Comparison of ENCODE assay signal across 16 cellular contexts in the genomic region with DNA sequence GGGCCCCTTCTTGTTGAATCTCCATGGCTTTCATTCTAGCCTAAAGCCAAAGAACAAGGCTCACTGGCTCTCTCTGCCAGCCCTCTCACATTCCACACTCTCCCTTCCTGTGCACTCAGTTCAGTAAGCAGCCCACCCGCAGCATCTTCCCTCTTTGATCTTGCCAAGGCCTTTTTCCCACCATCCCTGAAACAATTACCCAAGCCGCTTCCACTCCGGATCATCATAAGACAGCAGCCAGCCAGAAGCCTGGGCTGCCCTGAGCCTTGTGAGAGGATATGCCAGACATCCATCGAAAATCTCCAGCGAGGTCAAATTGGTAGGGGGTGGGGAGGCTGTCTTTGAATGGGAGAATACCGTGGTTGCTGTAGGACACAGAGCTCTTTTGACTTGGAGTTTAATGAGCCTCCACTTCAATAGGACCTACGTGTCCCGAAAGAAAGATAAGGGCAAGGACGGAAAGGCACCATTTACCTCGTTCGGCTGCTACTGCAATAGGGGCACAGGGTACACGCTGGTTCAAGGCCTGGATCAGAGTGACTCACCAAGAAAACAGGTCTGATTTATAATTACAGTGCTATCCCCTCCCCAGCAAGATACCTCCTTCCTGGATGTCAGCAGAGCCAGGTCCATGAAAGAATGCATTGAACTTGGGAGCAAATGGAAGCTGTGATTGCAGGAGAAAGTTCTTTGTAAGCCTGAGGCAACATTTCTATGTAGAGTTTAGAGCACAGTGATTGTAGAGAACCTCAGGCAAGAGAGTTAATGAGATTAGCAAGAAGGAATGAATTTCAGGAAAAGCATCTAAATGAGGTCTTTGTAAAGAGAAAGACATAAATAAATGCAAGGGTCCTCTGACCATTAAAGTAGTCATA. TPM values are rescaled to one million over a fixed set of nuclear protein-coding genes. Genes with fewer than 3 reads are reported as not detected.
DNase-seq lines count a peak whose midpoint lies in the region; TF ChIP-seq lines count a peak whose summit lies in the region.
"Had no signal": no experiment of that assay in that cellular context is flagged by ENCODE, and none has a peak within 500 bp of the region (broad histone marks: within the 10 kb centered on the region; RNA-seq: fewer than 3 reads in every experiment).

No MANE protein-coding gene starts in this region.

- no peak overlapping the region for H3K4me3 Mint-ChIP-seq in type B pancreatic cell
- H3K4me3 Mint-ChIP-seq: CD14-positive monocyte, HFFc6 had no signal

- no peak overlapping the region for H3K27ac ChIP-seq in osteoblast (ENCODE audit: low read depth, low read length)
- H3K27ac ChIP-seq in esophagus squamous epithelium: no peak overlapping the region
- H3K27ac ChIP-seq: HL-60, RWPE1 had no signal

- peaks cover 21% of the 10 kb centered on the region for H3K4me1 Mint-ChIP-seq in type B pancreatic cell (ENCODE audit: unreplicated experiment)
- H3K4me1 Mint-ChIP-seq: CD14-positive monocyte had no signal

- H3K9me3 Mint-ChIP-seq in type B pancreatic cell: no peaks in the 10 kb centered on the region
- H3K9me3 Mint-ChIP-seq: HFFc6 had no signal

- H4K20me1 ChIP-seq in osteoblast (ENCODE audit: insufficient read depth, low read length): no peaks in the 10 kb centered on the region

- intact Hi-C loops in esophagus squamous epithelium (cut with DNase I): no loop called here

- H2AFZ ChIP-seq in osteoblast (ENCODE audit: low read length): no peak overlapping the region

- H3K9me3 ChIP-seq in osteoblast (ENCODE audit: low read depth, low read length) (no peaks in the 10 kb centered on the region), esophagus squamous epithelium (no peaks in the 10 kb centered on the region)
- H3K9me3 ChIP-seq: Caco-2 had no signal

- 77 to 97% methylated on average over 8 to 11 of the region's 12 CpGs for WGBS in esophagus squamous epithelium, 2 donors

- no peak for TF ChIP-seq CTCF in osteoblast (IDR thresholded peaks at IDR 0.05; ENCODE audit: extremely low read depth, low read depth, low read length)
- TF ChIP-seq CTCF in type B pancreatic cell (conservative IDR thresholded peaks at IDR 0.05): no peak
- TF ChIP-seq CTCF in esophagus squamous epithelium (IDR thresholded peaks at IDR 0.05): no peak

- H3K36me3 Mint-ChIP-seq in type B pancreatic cell: peaks cover 74% of the 10 kb centered on the region
- H3K36me3 Mint-ChIP-seq: CD14-positive monocyte had no signal

- H3K27me3 ChIP-seq in osteoblast (ENCODE audit: insufficient read depth, low read length): peaks cover 29% of the 10 kb centered on the region
- H3K27me3 ChIP-seq in esophagus squamous epithelium: peaks cover 0 to 5% (median 2%) of the 10 kb centered on the region in 4 donors

- TF ChIP-seq POLR2A in esophagus squamous epithelium (IDR thresholded peaks at IDR 0.05): no peak

- no peaks in the 10 kb centered on the region for H3K4me1 ChIP-seq in osteoblast (ENCODE audit: insufficient read depth, low read length)
- no peaks in the 10 kb centered on the region for H3K4me1 ChIP-seq in esophagus squamous epithelium
- H3K4me1 ChIP-seq: Caco-2 had no signal

- in situ Hi-C loops in SK-MEL-5 (cut with HindIII; ENCODE audit: low pct_unique_long_range_greater_than_20kb, low sequenced_read_pairs): no loop called here

- no peaks in the 10 kb centered on the region for H3K36me3 ChIP-seq in osteoblast (ENCODE audit: insufficient read depth, low read length)
- H3K36me3 ChIP-seq in esophagus squamous epithelium: no peaks in the 10 kb centered on the region

- H3K4me2 ChIP-seq in osteoblast (ENCODE audit: insufficient read depth, low read length): no peak overlapping the region

- peak overlapping the region; percentile 41 for H3K27ac Mint-ChIP-seq in type B pancreatic cell
- H3K27ac Mint-ChIP-seq: CD14-positive monocyte, HFFc6 had no signal

- DNase-seq in SK-MEL-5 (ENCODE audit: low read depth, low spot score): peak; percentile 90
- peak; percentile 40 for DNase-seq in foreskin melanocyte
- DNase-seq in osteoblast (ENCODE audit: insufficient read length, low spot score, missing footprints): peak; percentile 11
- DNase-seq in type B pancreatic cell (ENCODE audit: extremely low spot score, unreplicated experiment): no peak
- DNase-seq in esophagus squamous epithelium (lab: John Stamatoyannopoulos, UW): no peak
- no peak for DNase-seq in hepatic stellate cell (ENCODE audit: low spot score)
- DNase-seq in NCI-H2081 treated with DMSO at 0.1 percent for 48 hours (lab: John Stamatoyannopoulos, UW): no peak
- DNase-seq: AML-193, Caco-2, DMS153, HFFc6, NCI-H187 treated with DMSO at 0.1 percent for 48 hours, NCI-H748 treated with DMSO at 0.1 percent for 48 hours had no signal

- H3K79me2 ChIP-seq in osteoblast (ENCODE audit: insufficient read depth, low read length): no peaks in the 10 kb centered on the region

- no peaks in the 10 kb centered on the region for H3K27me3 Mint-ChIP-seq in type B pancreatic cell

- H3K4me3 ChIP-seq in osteoblast (ENCODE audit: insufficient read depth, low read length): no peak overlapping the region
- H3K4me3 ChIP-seq in esophagus squamous epithelium: no peak overlapping the region

RNA-seq across cellular contexts. Expression of gene AMOT, which starts 39.5 kb away (rescaled TPM):
- 10.7 and 11.2 TPM in 2 replicates for total RNA-seq in SK-MEL-5 (2014; rRNA removed; shearing (Covaris generic))
- 22.3 and 28.3 TPM in 2 replicates for polyA plus RNA-seq in SK-MEL-5 (2015; cell fraction: cytosol; rRNA removed)
- polyA plus RNA-seq in SK-MEL-5 (2015; cell fraction: nucleus; rRNA removed): 13.1 and 13.9 TPM in 2 replicates
- 3.2 and 5.1 TPM in 2 replicates for total RNA-seq in osteoblast
- total RNA-seq in type B pancreatic cell (ENCODE audit: low replicate concordance): 235 and 507 TPM in 2 replicates
- total RNA-seq in esophagus squamous epithelium: 1 to 10 TPM; 2.5 to 9.3 (median 7.1) TPM

Comparison
In these comparisons a context has a peak if more than half of its experiments do, and no peak if none do; other contexts are left out.
1. DNase-seq: peak in SK-MEL-5 (single experiment), foreskin melanocyte (single experiment) and osteoblast (single experiment); none in type B pancreatic cell (single experiment), esophagus squamous epithelium (single experiment), hepatic stellate cell (single experiment) and NCI-H2081 treated with DMSO at 0.1 percent for 48 hours (single experiment).
2. RNA of gene AMOT, which starts 39.5 kb away (total RNA-seq): 235 to 507 TPM in type B pancreatic cell; 10.7 to 11.2 TPM in SK-MEL-5, 2.5 to 9.3 TPM in esophagus squamous epithelium and 3.2 to 5.1 TPM in osteoblast; every median in the first group is over 10 times any median in the second.